Comparison of ENCODE assay signal across 1 cellular context in the genomic region with DNA sequence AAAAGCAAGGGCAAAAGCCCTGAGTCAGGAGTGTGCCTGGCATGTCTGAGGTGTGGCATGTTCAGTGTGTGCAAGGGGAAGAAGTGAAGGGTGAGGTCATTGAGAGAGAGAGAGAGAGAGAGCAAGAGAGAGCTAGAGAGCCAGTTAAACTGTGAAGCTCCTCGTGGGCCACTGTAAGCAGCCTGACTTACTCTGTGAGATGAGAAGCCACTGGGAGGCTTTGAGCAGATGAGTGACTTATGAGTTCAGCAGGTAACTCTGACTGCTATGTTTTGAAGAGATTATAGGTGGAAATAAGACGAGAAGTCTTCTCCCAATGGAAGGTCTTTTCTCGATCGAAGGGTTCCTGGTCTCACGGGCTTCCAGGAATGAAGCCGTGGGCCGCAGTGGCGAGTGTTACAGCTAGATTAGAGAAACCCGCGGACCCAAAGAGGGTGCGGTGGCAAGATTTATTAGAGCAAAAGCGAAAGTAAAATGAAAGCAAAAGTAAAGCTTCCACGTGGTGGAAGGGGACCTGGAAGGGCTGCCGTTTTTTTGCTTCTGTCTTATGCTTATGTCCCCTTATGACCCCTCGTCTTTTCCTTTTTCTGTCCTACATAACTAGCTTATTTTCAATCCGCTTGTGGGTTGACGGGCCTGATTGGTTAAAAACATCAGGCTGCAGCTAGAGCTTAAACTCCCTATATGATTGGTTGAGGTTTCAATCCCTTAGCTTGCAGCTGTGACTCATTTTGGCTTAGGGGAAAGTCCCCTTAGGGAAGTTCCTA.
A peak's percentile ranks its signal among the peaks of the same experiment; 100 is the strongest.
TF ChIP-seq lines count a peak whose summit lies in the region.

No MANE protein-coding gene starts in this region.

TF ChIP-seq in K562, 482 proteins besides CTCF, POLR2A, EP300 and RAD21 (continued from another document and continues in another):
- no peak for TF ChIP-seq WHSC1 (IDR thresholded peaks at IDR 0.05; ENCODE audit: low read length)
- TF ChIP-seq ETV6 (IDR thresholded peaks at IDR 0.05; ENCODE audit: borderline replicate concordance in 1 of 2, low read depth in 2 of 2, low read length in 1 of 2) = no peak
- no peak for TF ChIP-seq ETV6 (CRISPR knock-in tag; IDR thresholded peaks at IDR 0.05; ENCODE audit: borderline replicate concordance)
- no peak for TF ChIP-seq SETDB1 (IDR thresholded peaks at IDR 0.05; ENCODE audit: low read length)
- peak; percentile 58; the same call in 1 of the 2 replicates for TF ChIP-seq SP1 (CRISPR knock-in tag; IDR thresholded peaks at IDR 0.05)
- no peak for TF ChIP-seq HOXB6 (CRISPR knock-in tag; IDR thresholded peaks at IDR 0.05; ENCODE audit: borderline replicate concordance)
- TF ChIP-seq GTF2F1 (IDR thresholded peaks at IDR 0.05; ENCODE audit: low read depth, low read length) = no peak
- no peak for TF ChIP-seq ZNF197 (CRISPR knock-in tag; IDR thresholded peaks at IDR 0.05; ENCODE audit: low read depth)
- TF ChIP-seq MAX (CRISPR knock-in tag; IDR thresholded peaks at IDR 0.05) = peak; percentile 66
- peak; percentile 47; the same call in 1 of the 2 replicates for TF ChIP-seq RAD51 (IDR thresholded peaks at IDR 0.05; ENCODE audit: borderline replicate concordance, low read depth)
- TF ChIP-seq LARP7 (IDR thresholded peaks at IDR 0.05) = 0 out of 2 replicates have a peak, but pooled peaks have one; percentile 21
- peak; percentile 59 for TF ChIP-seq MTA2 (IDR thresholded peaks at IDR 0.05; ENCODE audit: low read depth)
- TF ChIP-seq NFATC3 (IDR thresholded peaks at IDR 0.05) = no peak
- TF ChIP-seq MCM3 (IDR thresholded peaks at IDR 0.05) = no peak
- TF ChIP-seq TAF9B (IDR thresholded peaks at IDR 0.05; ENCODE audit: partially characterized antibody) = peak; percentile 81
- TF ChIP-seq, protein P1, sequence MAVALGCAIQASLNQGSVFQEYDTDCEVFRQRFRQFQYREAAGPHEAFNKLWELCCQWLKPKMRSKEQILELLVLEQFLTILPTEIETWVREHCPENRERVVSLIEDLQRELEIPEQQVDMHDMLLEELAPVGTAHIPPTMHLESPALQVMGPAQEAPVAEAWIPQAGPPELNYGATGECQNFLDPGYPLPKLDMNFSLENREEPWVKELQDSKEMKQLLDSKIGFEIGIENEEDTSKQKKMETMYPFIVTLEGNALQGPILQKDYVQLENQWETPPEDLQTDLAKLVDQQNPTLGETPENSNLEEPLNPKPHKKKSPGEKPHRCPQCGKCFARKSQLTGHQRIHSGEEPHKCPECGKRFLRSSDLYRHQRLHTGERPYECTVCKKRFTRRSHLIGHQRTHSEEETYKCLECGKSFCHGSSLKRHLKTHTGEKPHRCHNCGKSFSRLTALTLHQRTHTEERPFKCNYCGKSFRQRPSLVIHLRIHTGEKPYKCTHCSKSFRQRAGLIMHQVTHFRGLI (CRISPR knock-in tag; IDR thresholded peaks at IDR 0.05) = no peak
- no peak for TF ChIP-seq KLF1 (tag; IDR thresholded peaks at IDR 0.05)
- TF ChIP-seq BMI1 (IDR thresholded peaks at IDR 0.05; ENCODE audit: low read length) = no peak
- peak; percentile 79 for TF ChIP-seq MTA1 (IDR thresholded peaks at IDR 0.05; ENCODE audit: borderline replicate concordance)
- TF ChIP-seq U2AF2 (optimal IDR thresholded peaks at IDR 0.05; ENCODE audit: low read depth, low read length) = no peak
- no peak for TF ChIP-seq PATZ1 (CRISPR knock-in tag; IDR thresholded peaks at IDR 0.05; ENCODE audit: borderline replicate concordance)
- TF ChIP-seq MGA (IDR thresholded peaks at IDR 0.05) = peak; percentile 85
- TF ChIP-seq ZNF639 (CRISPR knock-in tag; conservative IDR thresholded peaks at IDR 0.05 in 1 of 2, IDR thresholded peaks at IDR 0.05 in 1 of 2) = peak in 1 of 2 experiments; percentile 31; a peak in 2 of 4 replicates
- TF ChIP-seq ATF2 (CRISPR knock-in tag; IDR thresholded peaks at IDR 0.05) = peak; percentile 96; the same call in 1 of the 2 replicates
- no peak for TF ChIP-seq MAFK (IDR thresholded peaks at IDR 0.05; ENCODE audit: low read length)
- TF ChIP-seq ZZZ3 (IDR thresholded peaks at IDR 0.05) = no peak
- no peak for TF ChIP-seq ZBTB2 (IDR thresholded peaks at IDR 0.05)
- peak; percentile 49 for TF ChIP-seq TBP (optimal IDR thresholded peaks at IDR 0.05; ENCODE audit: low read depth, low read length)
- TF ChIP-seq SLC30A9 (CRISPR knock-in tag; IDR thresholded peaks at IDR 0.05) = no peak
- peak; percentile 96 for TF ChIP-seq MXI1 (IDR thresholded peaks at IDR 0.05; ENCODE audit: low read depth, low read length)
- peak; percentile 79 for TF ChIP-seq EGR1 (conservative IDR thresholded peaks at IDR 0.05)
- TF ChIP-seq, protein P2, sequence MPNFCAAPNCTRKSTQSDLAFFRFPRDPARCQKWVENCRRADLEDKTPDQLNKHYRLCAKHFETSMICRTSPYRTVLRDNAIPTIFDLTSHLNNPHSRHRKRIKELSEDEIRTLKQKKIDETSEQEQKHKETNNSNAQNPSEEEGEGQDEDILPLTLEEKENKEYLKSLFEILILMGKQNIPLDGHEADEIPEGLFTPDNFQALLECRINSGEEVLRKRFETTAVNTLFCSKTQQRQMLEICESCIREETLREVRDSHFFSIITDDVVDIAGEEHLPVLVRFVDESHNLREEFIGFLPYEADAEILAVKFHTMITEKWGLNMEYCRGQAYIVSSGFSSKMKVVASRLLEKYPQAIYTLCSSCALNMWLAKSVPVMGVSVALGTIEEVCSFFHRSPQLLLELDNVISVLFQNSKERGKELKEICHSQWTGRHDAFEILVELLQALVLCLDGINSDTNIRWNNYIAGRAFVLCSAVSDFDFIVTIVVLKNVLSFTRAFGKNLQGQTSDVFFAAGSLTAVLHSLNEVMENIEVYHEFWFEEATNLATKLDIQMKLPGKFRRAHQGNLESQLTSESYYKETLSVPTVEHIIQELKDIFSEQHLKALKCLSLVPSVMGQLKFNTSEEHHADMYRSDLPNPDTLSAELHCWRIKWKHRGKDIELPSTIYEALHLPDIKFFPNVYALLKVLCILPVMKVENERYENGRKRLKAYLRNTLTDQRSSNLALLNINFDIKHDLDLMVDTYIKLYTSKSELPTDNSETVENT (CRISPR knock-in tag; IDR thresholded peaks at IDR 0.05) = no peak
